ENCODE assay signal across 22 cellular contexts in the genomic region with DNA sequence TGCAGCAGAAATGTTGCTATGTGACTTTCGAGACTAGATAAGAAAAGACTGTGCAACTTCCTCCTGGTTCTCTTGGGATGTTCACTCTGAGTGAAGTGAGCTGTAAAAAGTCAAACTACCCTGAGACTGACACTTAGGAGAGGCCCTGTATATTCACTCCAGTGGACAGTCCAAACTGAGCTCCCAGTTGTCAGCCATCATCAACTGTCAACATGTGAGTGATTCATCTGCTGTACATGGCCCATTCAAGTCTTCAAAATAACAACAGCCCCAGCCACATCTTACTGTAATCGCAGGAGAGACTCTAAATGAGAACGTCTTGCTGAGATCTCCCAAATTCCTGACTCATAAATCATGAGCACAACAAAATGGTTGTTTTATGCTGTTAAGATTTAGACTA. TPM values are rescaled to one million over a fixed set of nuclear protein-coding genes. Genes with fewer than 3 reads are reported as not detected.
"Had no signal": no experiment of that assay in that cellular context is flagged by ENCODE, and none has a peak within 500 bp of the region (broad histone marks: within the 10 kb centered on the region; RNA-seq: fewer than 3 reads in every experiment).

No MANE protein-coding gene starts in this region.

- DNase-seq: KBM-7, MM.1S, NCI-H1048, NCI-H1105, NCI-H1417, NCI-H1436 treated with DMSO at 0.1 percent for 48 hours, NCI-H1694, NCI-H187 treated with DMSO at 0.1 percent for 48 hours, NCI-H2029 treated with DMSO at 0.1 percent for 48 hours, NCI-H2171 treated with DMSO at 0.1 percent for 48 hours, NCI-H524 treated with DMSO at 0.1 percent for 48 hours, NCI-H69, NCI-H774, PC-3, SHP77, T-helper 1 cell had no signal

- ATAC-seq: Panc1, PC-3, SK-N-SH treated with all-trans-retinoic acid at 6 μM for 48 hours had no signal

- H3K27ac ChIP-seq: RWPE1 had no signal

RNA-seq across cellular contexts. Expression of gene UNC80, which starts 8.5 kb away (rescaled TPM):
- total RNA-seq: HT-29, M059J, NCI-H460, PC-3 had no signal
